1 cellular context compared by ENCODE assay signal in the genomic region with DNA sequence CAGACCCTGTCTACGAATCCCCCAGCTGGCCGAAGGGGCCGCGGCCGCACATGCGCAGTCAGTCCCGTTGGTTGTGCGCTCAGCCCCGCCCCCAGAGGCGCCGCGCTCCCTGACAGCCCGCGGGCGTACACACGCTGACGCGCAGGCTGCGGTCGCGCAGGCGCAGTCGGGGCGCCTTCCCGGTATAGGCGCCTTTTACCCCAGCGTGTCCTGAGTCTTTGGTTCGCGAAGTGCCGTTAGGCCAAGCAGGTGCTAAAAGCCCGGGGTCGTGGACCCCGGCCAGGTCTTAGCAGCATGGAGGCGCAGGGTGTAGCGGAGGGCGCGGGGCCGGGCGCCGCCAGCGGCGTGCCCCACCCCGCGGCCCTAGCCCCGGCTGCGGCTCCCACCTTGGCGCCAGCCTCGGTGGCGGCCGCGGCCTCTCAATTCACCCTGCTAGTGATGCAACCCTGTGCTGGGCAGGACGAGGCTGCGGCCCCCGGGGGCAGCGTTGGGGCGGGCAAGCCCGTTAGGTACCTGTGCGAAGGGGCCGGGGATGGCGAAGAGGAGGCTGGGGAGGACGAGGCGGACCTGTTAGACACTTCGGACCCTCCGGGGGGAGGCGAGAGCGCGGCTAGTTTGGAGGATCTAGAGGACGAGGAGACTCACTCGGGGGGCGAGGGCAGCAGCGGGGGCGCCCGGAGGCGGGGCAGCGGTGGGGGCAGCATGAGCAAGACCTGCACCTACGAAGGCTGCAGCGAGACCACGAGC.
TF ChIP-seq lines count a peak whose summit lies in the region.

A gene with protein sequence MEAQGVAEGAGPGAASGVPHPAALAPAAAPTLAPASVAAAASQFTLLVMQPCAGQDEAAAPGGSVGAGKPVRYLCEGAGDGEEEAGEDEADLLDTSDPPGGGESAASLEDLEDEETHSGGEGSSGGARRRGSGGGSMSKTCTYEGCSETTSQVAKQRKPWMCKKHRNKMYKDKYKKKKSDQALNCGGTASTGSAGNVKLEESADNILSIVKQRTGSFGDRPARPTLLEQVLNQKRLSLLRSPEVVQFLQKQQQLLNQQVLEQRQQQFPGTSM (plus strand): TSS at position 159 of the 747 bp plus-strand sequence. CDS start 136 bp downstream, at position 295.

TF ChIP-seq in K562, 482 proteins besides CTCF, POLR2A, EP300 and RAD21 (continued from another document and continues in another):
- TF ChIP-seq, protein P1, sequence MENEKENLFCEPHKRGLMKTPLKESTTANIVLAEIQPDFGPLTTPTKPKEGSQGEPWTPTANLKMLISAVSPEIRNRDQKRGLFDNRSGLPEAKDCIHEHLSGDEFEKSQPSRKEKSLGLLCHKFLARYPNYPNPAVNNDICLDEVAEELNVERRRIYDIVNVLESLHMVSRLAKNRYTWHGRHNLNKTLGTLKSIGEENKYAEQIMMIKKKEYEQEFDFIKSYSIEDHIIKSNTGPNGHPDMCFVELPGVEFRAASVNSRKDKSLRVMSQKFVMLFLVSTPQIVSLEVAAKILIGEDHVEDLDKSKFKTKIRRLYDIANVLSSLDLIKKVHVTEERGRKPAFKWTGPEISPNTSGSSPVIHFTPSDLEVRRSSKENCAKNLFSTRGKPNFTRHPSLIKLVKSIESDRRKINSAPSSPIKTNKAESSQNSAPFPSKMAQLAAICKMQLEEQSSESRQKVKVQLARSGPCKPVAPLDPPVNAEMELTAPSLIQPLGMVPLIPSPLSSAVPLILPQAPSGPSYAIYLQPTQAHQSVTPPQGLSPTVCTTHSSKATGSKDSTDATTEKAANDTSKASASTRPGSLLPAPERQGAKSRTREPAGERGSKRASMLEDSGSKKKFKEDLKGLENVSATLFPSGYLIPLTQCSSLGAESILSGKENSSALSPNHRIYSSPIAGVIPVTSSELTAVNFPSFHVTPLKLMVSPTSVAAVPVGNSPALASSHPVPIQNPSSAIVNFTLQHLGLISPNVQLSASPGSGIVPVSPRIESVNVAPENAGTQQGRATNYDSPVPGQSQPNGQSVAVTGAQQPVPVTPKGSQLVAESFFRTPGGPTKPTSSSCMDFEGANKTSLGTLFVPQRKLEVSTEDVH (IDR thresholded peaks at IDR 0.05; ENCODE audit: low read depth, partially characterized antibody): no peak
- TF ChIP-seq, protein P2, sequence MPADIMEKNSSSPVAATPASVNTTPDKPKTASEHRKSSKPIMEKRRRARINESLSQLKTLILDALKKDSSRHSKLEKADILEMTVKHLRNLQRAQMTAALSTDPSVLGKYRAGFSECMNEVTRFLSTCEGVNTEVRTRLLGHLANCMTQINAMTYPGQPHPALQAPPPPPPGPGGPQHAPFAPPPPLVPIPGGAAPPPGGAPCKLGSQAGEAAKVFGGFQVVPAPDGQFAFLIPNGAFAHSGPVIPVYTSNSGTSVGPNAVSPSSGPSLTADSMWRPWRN (IDR thresholded peaks at IDR 0.05; ENCODE audit: low read depth): no peak
- TF ChIP-seq ZNF146 (CRISPR knock-in tag; IDR thresholded peaks at IDR 0.05; ENCODE audit: unreplicated experiment) (no peak), MXI1 (IDR thresholded peaks at IDR 0.05; ENCODE audit: low read depth, low read length) (no peak), ADNP (tag; IDR thresholded peaks at IDR 0.05) (no peak), SMAD1 (IDR thresholded peaks at IDR 0.05; ENCODE audit: low read depth, low read length, partially characterized antibody) (no peak), ZSCAN29 (IDR thresholded peaks at IDR 0.05) (no peak), EZH2 (IDR thresholded peaks at IDR 0.05; ENCODE audit: borderline replicate concordance, low read depth, low read length) (no peak), CTBP1 (IDR thresholded peaks at IDR 0.05; ENCODE audit: borderline replicate concordance) (peak; percentile 88), TAF1 (IDR thresholded peaks at IDR 0.05; ENCODE audit: control insufficient read depth, extremely low read depth, insufficient read depth, low read length, severe bottlenecking) (no peak), MAZ (CRISPR knock-in tag; conservative IDR thresholded peaks at IDR 0.05 in 1 of 2, IDR thresholded peaks at IDR 0.05 in 1 of 2) (peak in 1 of 2 experiments; percentile 28; a peak in 1 of 4 replicates), SOX6 (IDR thresholded peaks at IDR 0.05) (no peak), ZNF695 (CRISPR knock-in tag; IDR thresholded peaks at IDR 0.05) (no peak), KDM1A (IDR thresholded peaks at IDR 0.05) (no peak), ZBTB17 (CRISPR knock-in tag; IDR thresholded peaks at IDR 0.05) (no peak), PHF8 (IDR thresholded peaks at IDR 0.05; ENCODE audit: borderline replicate concordance, low read length) (peak; percentile 72; the same call in 1 of the 2 replicates), SMC3 (conservative IDR thresholded peaks at IDR 0.05; ENCODE audit: insufficient read depth, low read depth, low read length) (no peak), CBX3 (IDR thresholded peaks at IDR 0.05; ENCODE audit: borderline replicate concordance in 1 of 2, low read length in 2 of 2) (no peak), SRSF3 (IDR thresholded peaks at IDR 0.05; ENCODE audit: insufficient read depth, low read length) (no peak)
- TF ChIP-seq, protein P3, sequence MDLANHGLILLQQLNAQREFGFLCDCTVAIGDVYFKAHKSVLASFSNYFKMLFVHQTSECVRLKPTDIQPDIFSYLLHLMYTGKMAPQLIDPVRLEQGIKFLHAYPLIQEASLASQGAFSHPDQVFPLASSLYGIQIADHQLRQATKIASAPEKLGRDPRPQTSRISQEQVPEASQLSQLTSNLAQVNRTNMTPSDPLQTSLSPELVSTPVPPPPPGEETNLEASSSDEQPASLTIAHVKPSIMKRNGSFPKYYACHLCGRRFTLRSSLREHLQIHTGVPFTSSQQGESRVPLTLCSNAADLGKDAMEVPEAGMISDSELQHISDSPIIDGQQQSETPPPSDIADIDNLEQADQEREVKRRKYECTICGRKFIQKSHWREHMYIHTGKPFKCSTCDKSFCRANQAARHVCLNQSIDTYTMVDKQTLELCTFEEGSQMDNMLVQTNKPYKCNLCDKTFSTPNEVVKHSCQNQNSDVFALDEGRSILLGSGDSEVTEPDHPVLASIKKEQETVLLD (IDR thresholded peaks at IDR 0.05): peak; percentile 68; the same call in 1 of the 2 replicates
- TF ChIP-seq, protein P4, sequence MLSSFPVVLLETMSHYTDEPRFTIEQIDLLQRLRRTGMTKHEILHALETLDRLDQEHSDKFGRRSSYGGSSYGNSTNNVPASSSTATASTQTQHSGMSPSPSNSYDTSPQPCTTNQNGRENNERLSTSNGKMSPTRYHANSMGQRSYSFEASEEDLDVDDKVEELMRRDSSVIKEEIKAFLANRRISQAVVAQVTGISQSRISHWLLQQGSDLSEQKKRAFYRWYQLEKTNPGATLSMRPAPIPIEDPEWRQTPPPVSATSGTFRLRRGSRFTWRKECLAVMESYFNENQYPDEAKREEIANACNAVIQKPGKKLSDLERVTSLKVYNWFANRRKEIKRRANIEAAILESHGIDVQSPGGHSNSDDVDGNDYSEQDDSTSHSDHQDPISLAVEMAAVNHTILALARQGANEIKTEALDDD (IDR thresholded peaks at IDR 0.05): no peak
- TF ChIP-seq, protein P5, sequence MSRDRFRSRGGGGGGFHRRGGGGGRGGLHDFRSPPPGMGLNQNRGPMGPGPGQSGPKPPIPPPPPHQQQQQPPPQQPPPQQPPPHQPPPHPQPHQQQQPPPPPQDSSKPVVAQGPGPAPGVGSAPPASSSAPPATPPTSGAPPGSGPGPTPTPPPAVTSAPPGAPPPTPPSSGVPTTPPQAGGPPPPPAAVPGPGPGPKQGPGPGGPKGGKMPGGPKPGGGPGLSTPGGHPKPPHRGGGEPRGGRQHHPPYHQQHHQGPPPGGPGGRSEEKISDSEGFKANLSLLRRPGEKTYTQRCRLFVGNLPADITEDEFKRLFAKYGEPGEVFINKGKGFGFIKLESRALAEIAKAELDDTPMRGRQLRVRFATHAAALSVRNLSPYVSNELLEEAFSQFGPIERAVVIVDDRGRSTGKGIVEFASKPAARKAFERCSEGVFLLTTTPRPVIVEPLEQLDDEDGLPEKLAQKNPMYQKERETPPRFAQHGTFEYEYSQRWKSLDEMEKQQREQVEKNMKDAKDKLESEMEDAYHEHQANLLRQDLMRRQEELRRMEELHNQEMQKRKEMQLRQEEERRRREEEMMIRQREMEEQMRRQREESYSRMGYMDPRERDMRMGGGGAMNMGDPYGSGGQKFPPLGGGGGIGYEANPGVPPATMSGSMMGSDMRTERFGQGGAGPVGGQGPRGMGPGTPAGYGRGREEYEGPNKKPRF (IDR thresholded peaks at IDR 0.05; ENCODE audit: low read depth, low read length): no peak
- TF ChIP-seq, protein P6, sequence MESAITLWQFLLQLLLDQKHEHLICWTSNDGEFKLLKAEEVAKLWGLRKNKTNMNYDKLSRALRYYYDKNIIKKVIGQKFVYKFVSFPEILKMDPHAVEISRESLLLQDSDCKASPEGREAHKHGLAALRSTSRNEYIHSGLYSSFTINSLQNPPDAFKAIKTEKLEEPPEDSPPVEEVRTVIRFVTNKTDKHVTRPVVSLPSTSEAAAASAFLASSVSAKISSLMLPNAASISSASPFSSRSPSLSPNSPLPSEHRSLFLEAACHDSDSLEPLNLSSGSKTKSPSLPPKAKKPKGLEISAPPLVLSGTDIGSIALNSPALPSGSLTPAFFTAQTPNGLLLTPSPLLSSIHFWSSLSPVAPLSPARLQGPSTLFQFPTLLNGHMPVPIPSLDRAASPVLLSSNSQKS (CRISPR knock-in tag; IDR thresholded peaks at IDR 0.05): no peak
- TF ChIP-seq, protein P7, sequence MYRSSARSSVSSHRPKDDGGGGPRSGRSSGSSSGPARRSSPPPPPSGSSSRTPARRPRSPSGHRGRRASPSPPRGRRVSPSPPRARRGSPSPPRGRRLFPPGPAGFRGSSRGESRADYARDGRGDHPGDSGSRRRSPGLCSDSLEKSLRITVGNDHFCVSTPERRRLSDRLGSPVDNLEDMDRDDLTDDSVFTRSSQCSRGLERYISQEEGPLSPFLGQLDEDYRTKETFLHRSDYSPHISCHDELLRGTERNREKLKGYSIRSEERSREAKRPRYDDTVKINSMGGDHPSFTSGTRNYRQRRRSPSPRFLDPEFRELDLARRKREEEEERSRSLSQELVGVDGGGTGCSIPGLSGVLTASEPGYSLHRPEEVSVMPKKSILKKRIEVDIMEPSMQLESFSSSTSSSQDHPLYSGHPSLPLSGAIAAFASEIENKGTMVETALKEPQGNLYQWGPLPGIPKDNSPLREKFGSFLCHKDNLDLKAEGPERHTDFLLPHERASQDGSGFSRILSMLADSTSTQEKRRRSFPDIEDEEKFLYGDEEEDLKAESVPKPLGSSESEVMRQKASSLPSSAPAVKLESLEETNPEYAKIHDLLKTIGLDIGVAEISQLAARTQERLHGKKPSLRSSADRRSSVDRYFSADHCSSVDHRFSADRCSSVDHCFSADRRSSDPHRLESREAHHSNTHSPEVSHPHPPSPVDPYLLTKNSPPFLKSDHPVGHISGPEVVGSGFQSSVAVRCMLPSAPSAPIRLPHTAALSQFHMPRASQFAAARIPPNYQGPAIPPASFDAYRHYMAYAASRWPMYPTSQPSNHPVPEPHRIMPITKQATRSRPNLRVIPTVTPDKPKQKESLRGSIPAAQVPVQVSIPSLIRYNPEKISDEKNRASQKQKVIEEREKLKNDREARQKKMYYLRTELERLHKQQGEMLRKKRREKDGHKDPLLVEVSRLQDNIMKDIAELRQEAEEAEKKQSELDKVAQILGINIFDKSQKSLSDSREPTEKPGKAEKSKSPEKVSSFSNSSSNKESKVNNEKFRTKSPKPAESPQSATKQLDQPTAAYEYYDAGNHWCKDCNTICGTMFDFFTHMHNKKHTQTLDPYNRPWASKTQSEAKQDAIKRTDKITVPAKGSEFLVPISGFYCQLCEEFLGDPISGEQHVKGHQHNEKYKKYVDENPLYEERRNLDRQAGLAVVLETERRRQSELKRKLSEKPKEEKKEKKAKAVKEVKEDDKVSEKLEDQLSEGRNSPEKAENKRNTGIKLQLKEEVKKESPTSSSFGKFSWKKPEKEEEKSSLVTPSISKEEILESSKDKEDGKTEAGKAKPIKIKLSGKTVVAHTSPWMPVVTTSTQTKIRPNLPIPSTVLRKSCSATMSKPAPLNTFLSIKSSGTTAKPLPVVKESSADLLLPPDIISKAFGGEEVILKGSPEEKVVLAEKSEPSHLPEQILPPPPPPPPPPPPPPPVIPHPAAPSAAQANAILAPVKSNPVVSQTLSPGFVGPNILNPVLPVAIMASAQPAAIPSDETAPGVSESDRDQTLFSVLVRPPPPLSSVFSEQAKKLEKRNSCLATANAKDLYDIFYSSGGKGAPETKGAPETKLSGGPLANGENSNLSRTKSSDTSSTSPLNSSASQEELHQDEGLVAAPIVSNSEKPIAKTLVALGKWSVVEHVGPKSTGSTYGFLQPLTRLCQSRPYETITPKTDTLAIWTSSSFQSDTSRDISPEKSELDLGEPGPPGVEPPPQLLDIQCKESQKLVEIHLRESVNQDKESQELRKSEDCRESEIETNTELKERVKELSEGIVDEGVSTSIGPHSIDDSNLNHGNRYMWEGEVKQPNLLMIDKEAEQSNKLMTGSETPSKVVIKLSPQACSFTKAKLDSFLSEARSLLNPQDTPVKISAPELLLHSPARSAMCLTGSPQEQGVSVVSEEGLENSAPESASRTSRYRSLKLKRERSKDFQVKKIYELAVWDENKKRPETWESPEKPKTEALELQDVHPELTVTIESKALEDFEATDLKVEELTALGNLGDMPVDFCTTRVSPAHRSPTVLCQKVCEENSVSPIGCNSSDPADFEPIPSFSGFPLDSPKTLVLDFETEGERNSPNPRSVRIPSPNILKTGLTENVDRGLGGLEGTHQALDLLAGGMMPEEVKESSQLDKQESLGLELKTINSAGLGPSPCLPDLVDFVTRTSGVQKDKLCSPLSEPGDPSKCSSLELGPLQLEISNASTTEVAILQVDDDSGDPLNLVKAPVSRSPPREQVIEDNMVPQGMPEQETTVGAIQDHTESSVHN (IDR thresholded peaks at IDR 0.05; ENCODE audit: borderline replicate concordance in 1 of 2, low read depth in 1 of 2): no peak
- TF ChIP-seq, protein P8, sequence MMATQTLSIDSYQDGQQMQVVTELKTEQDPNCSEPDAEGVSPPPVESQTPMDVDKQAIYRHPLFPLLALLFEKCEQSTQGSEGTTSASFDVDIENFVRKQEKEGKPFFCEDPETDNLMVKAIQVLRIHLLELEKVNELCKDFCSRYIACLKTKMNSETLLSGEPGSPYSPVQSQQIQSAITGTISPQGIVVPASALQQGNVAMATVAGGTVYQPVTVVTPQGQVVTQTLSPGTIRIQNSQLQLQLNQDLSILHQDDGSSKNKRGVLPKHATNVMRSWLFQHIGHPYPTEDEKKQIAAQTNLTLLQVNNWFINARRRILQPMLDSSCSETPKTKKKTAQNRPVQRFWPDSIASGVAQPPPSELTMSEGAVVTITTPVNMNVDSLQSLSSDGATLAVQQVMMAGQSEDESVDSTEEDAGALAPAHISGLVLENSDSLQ (IDR thresholded peaks at IDR 0.05): peak; percentile 45
- TF ChIP-seq, protein P9, sequence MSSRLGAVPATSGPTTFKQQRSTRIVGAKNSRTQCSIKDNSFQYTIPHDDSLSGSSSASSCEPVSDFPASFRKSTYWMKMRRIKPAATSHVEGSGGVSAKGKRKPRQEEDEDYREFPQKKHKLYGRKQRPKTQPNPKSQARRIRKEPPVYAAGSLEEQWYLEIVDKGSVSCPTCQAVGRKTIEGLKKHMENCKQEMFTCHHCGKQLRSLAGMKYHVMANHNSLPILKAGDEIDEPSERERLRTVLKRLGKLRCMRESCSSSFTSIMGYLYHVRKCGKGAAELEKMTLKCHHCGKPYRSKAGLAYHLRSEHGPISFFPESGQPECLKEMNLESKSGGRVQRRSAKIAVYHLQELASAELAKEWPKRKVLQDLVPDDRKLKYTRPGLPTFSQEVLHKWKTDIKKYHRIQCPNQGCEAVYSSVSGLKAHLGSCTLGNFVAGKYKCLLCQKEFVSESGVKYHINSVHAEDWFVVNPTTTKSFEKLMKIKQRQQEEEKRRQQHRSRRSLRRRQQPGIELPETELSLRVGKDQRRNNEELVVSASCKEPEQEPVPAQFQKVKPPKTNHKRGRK (tag; IDR thresholded peaks at IDR 0.05): no peak
